Comparison of ENCODE assay signal across 31 cellular contexts in genomic region chr1:168552961-168553360, GRCh38. TPM values are rescaled to one million over a fixed set of nuclear protein-coding genes. Genes with fewer than 3 reads are reported as not detected.
"Had no signal": no experiment of that assay in that cellular context is flagged by ENCODE, and none has a peak within 500 bp of the region (broad histone marks: within the 10 kb centered on the region; RNA-seq: fewer than 3 reads in every experiment).

No MANE protein-coding gene starts in this region.

- H3K36me3 ChIP-seq: colonic mucosa, esophagus squamous epithelium, right atrium auricular region, thoracic aorta had no signal

- DNase-seq: activated CD4-positive, alpha-beta T cell treated with anti-CD3 and anti-CD28 coated beads for 48 hours; activated CD4-positive, alpha-beta T cell treated with anti-CD3 and anti-CD28 coated beads, Interleukin-2, amount 50 U/mL, for 48 hours; activated CD8-positive, alpha-beta memory T cell treated with anti-CD3 and anti-CD28 coated beads, Interleukin-2, amount 50 U/mL, for 48 hours; activated gamma-delta T cell; activated naive CD4-positive, alpha-beta T cell treated with anti-CD3 and anti-CD28 coated beads, Interleukin-2, amount 50 U/mL, for 16 hours; activated T-cell treated with anti-CD3 and anti-CD28 coated beads, Interleukin-2, amount 50 U/mL, for 24 hours; aorta; body of pancreas; cerebellar nuclear complex; colonic mucosa; effector CD8-positive, alpha-beta T cell; esophagus squamous epithelium; glutamatergic neuron; islet precursor cell; left ventricle myocardium superior; mucosa of descending colon; stimulated activated CD4-positive, alpha-beta T cell treated with anti-CD3 and anti-CD28 coated beads, Interleukin-2, amount 100 ng/mL, for 48 hours; stimulated activated naive CD4-positive, alpha-beta T cell treated with Interleukin-2 at 50 U/mL for 16 hours; T-helper 9 cell had no signal

- ATAC-seq: activated CD4-positive, CD25-positive, alpha-beta regulatory T cell treated with anti-CD3 and anti-CD28 coated beads, Interleukin-2, amount 50 U/mL, for 24 hours; body of pancreas; left ventricle myocardium superior; mucosa of descending colon; natural killer cell treated with Interleukin-12 subunit alpha and Interleukin-12 subunit beta and Interleukin-15 and Interleukin-18, amount 100 ng/mL, for 72 hours had no signal

- H3K4me1 ChIP-seq: esophagus squamous epithelium, right atrium auricular region had no signal

- H3K27ac ChIP-seq: body of pancreas, colonic mucosa, epithelial cell of prostate, esophagus squamous epithelium, right atrium auricular region, thoracic aorta, VCaP had no signal

- H3K9me3 ChIP-seq: body of pancreas, colonic mucosa, esophagus squamous epithelium, mucosa of descending colon, right atrium auricular region had no signal

- H3K27me3 ChIP-seq: body of pancreas, colonic mucosa, esophagus squamous epithelium, right atrium auricular region had no signal

- H3K4me3 ChIP-seq: body of pancreas, colonic mucosa, esophagus squamous epithelium, mucosa of descending colon, right atrium auricular region, thoracic aorta had no signal

RNA-seq across cellular contexts. Expression of gene XCL2, which starts 9.2 kb away (rescaled TPM):
- total RNA-seq: body of pancreas, colonic mucosa, dermis microvascular lymphatic vessel endothelial cell, frontal cortex, left ventricle myocardium superior, lung microvascular endothelial cell, myocyte, pulmonary artery endothelial cell, right atrium auricular region, thoracic aorta had no signal
- polyA plus RNA-seq: adipose tissue, aorta had no signal

RNA-seq across cellular contexts. Expression of gene XCL1, which starts 23.4 kb away (rescaled TPM):
- total RNA-seq: body of pancreas, dermis microvascular lymphatic vessel endothelial cell, frontal cortex, lung microvascular endothelial cell, myocyte, pulmonary artery endothelial cell had no signal
